ENCODE assay signal across 1 cellular context in the genomic region with DNA sequence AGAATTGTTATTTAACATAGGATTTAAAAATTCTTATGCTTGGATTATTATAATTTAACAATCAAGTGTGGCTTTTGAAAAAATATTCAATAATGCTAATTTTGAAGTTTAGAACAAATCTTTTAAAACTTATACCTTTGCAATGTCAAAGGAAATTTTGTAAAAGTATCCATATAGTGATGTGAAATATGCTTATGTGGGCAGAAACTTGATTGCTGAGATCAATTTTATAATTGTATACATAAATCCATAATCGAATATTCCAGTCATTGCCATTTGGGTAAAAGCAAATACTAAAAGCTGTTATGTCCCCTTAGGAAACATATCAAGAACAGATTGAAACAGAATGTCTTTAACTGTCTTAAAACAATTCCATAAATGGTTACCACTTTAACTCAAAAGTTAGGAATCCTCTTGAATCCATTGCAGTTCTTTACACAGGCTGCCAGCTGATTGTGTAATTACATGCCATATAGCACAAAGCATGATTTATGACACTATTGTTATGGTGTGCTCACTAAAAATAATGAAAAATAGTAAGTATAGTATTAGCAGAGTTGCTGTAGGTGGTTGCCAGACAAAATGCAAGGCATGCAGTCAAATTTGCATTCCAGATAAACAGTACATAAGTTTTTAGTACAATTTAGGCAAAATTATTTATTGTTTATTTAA.
TF ChIP-seq lines count a peak whose summit lies in the region.

No MANE protein-coding gene starts in this region.

TF ChIP-seq in endothelial cell of umbilical vein, 7 proteins besides CTCF, POLR2A, EP300 and RAD21 (continued from another document):
- TF ChIP-seq MYC (IDR thresholded peaks at IDR 0.05; ENCODE audit: low read depth, low read length), result no peak
